In genomic region chr3:105561875-105562274, GRCh38 we compare ENCODE assay signal across 24 cellular contexts.
"Had no signal": no experiment of that assay in that cellular context is flagged by ENCODE, and none has a peak within 500 bp of the region (broad histone marks: within the 10 kb centered on the region; RNA-seq: fewer than 3 reads in every experiment).

No MANE protein-coding gene starts in this region.

- H3K9me3 ChIP-seq: adrenal gland, breast epithelium, SJCRH30, SK-N-SH had no signal

- H3K27ac ChIP-seq: adrenal gland, breast epithelium, SJCRH30 had no signal

- H3K4me3 ChIP-seq: adrenal gland, breast epithelium, SJCRH30 had no signal

- H3K27me3 ChIP-seq: adrenal gland, breast epithelium, SJCRH30 had no signal

- ATAC-seq: activated CD8-positive, alpha-beta memory T cell treated with anti-CD3 and anti-CD28 coated beads, Interleukin-2, amount 10 ng/mL, durations not matched to agents 7 days and 5 days; activated T-cell treated with anti-CD3 and anti-CD28 coated beads, Interleukin-2, amount 50 U/mL, for 4 hours had no signal

- DNase-seq: activated CD4-positive, alpha-beta T cell treated with anti-CD3 and anti-CD28 coated beads for 1 hour; activated CD4-positive, alpha-beta T cell treated with anti-CD3 and anti-CD28 coated beads, Interleukin-2, amount 10 ng/mL, durations not matched to agents 24 days and 14 days; activated CD4-positive, alpha-beta T cell treated with anti-CD3 and anti-CD28 coated beads, Interleukin-2, amount 50 U/mL, for 48 hours; activated CD8-positive, alpha-beta memory T cell treated with anti-CD3 and anti-CD28 coated beads, Interleukin-2, amount 10 ng/mL, durations not matched to agents 7 days and 5 days; activated effector memory CD4-positive, alpha-beta T cell treated with anti-CD3 and anti-CD28 coated beads, Interleukin-2, amount 50 U/mL, for 16 hours; activated naive CD4-positive, alpha-beta T cell treated with Interleukin-2 at 50 U/mL for 16 hours; activated T-cell treated with anti-CD3 and anti-CD28 coated beads, Interleukin-2, amount 50 U/mL, for 4 hours; adrenal gland; aorta; caudate nucleus; Kasumi-1; KBM-7; NCI-H1105 treated with DMSO at 0.1 percent for 48 hours; NCI-H1436 treated with DMSO at 0.1 percent for 48 hours; NCI-H187; NCI-H2081; NCI-H345; NCI-H510A; NCI-H526 treated with DMSO at 0.1 percent for 48 hours; NCI-H82; Right ventricle myocardium superior; SJCRH30; SK-N-SH had no signal

- H3K36me3 ChIP-seq: adrenal gland, breast epithelium, SJCRH30 had no signal

- H3K4me1 ChIP-seq: adrenal gland, breast epithelium, SJCRH30 had no signal
